ENCODE assay signal across 15 cellular contexts in the genomic region with DNA sequence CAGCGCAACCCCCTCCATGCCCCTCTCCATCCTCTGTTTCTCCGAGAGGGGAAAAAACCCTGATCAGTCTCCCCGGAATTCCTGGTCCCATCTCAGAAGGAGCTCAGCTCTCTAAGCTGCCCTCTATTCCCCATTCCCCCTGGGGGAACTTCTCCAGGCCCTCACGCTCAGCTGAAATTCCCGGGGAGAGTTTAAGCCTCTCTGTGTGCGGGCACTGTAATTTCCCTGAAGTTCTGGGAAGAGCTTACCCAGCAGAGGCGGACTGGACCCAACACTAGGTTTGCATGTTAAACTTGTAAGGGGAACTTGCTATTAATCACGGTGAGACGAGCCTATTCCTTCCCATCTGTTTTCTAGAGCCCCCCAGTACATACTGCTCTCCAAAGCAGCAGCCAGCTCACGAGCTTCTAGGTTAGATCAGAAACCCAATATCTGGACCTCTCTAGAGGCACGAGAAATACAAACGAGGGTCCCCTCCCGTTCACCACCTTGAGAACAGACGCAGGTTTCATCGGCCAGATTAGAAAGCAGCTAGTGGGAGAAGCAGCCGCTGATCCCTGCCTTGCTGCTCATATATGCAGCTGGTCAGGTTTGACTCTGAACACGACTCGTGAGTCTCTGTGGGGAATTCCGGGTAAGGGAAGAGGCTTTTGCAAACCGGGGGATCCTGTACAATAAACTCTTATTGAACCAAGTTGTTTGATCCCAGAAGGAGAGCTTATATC. TPM values are rescaled to one million over a fixed set of nuclear protein-coding genes. Genes with fewer than 3 reads are reported as not detected.
A peak's percentile ranks its signal among the peaks of the same experiment; 100 is the strongest.
DNase-seq lines count a peak whose midpoint lies in the region; FAIRE-seq and TF ChIP-seq lines count a peak whose summit lies in the region.
"Had no signal": no experiment of that assay in that cellular context is flagged by ENCODE, and none has a peak within 500 bp of the region (broad histone marks: within the 10 kb centered on the region; RNA-seq: fewer than 3 reads in every experiment).

No MANE protein-coding gene starts in this region.

- POLR2A ChIA-PET in AG04450 (lab: Yijun Ruan, JAX), result interaction anchor here (0.5 to 1.5 kb wide), 4 partner anchors 9 to 67 kb away, joined by 3 to 7 read pairs (median 5); partner anchors contain the start of gene NUDT7
- POLR2A ChIA-PET in Caco-2 (lab: Charles Lee), result interaction anchor here (0.6 kb wide), 1 partner anchor 74 kb away, joined by 3 read pairs; no protein-coding TSS in a partner anchor

- H3K4me1 ChIP-seq in HUES6 (ENCODE audit: control insufficient read depth, insufficient read depth, low read length) (peaks cover 20% of the 10 kb centered on the region), ectodermal cell (ENCODE audit: control insufficient read depth, insufficient read depth, low read length) (peaks cover 7% of the 10 kb centered on the region), mesodermal cell (ENCODE audit: control insufficient read depth, insufficient read depth, low read length, poor library complexity, severe bottlenecking) (peaks cover 3% of the 10 kb centered on the region), Caco-2 (0 out of 2 replicates have a peak, but pooled peaks cover 3% of the 10 kb centered on the region), kidney (ENCODE audit: control insufficient read depth in 1 of 2, insufficient read depth in 1 of 2, low read depth in 1 of 2, low read length in 2 of 2) (peaks cover 0 to 3% of the 10 kb centered on the region in 2 donors)

- no peaks in the 10 kb centered on the region for H3K9me3 Mint-ChIP-seq in Caco-2 (ENCODE audit: unreplicated experiment)

- FAIRE-seq in kidney (lab: Jason Lieb, UNC), result no peak
- FAIRE-seq: G401.6 had no signal

- 2% methylated on average over 19 to 20 of the region's 20 CpGs for WGBS in ectodermal cell, 2 experiments
- whole genome bisulfite sequencing in mesodermal cell (ENCODE audit: insufficient coverage in 2 of 2), 2 experiments, result 8 to 12% methylated on average over 8 to 14 of the region's 20 CpGs

- H3K27me3 ChIP-seq in AG04450 (ENCODE audit: control insufficient read depth, insufficient read depth, low read length) (no peaks in the 10 kb centered on the region), HUES6 (ENCODE audit: control insufficient read depth, insufficient read depth, low read length) (peaks cover 44% of the 10 kb centered on the region), ectodermal cell (ENCODE audit: control insufficient read depth, insufficient read depth, low read length, poor library complexity, severe bottlenecking) (peaks cover 22% of the 10 kb centered on the region), Caco-2 (replicated peaks; ENCODE audit: control insufficient read depth, insufficient read depth, low read length) (peaks cover 3% of the 10 kb centered on the region)

- no peak for TF ChIP-seq CTCF in AG04450 (IDR thresholded peaks at IDR 0.05; ENCODE audit: low read depth, low read length)
- TF ChIP-seq CTCF in Caco-2 (IDR thresholded peaks at IDR 0.05; ENCODE audit: insufficient read depth in 1 of 2, low read depth in 1 of 2, low read length in 1 of 2, severe bottlenecking in 1 of 2, unreplicated experiment in 1 of 2), result no peak
- TF ChIP-seq CTCF in kidney (IDR thresholded peaks at IDR 0.05; ENCODE audit: borderline replicate concordance, extremely low read depth, insufficient read depth), result no peak

- CTCF ChIA-PET in AG04450 (lab: Charles Lee), result interaction anchor here (0.6 to 1.9 kb wide), 9 partner anchors 9 to 310 kb away, joined by 3 to 12 read pairs (median 3); partner anchors contain the start of gene WWOX
- CTCF ChIA-PET in Caco-2 (lab: Charles Lee), result no interaction called here

- intact Hi-C loops in Caco-2 (cut with micrococcal nuclease; ENCODE audit: unreplicated experiment) (no loop called here), kidney (cut with DNase I) (loop anchor here (5.0 kb wide), 1 partner anchor 48 kb away; no protein-coding TSS in a partner anchor)

- H3K27ac Mint-ChIP-seq in Caco-2 (ENCODE audit: unreplicated experiment), result no peak overlapping the region

- H3K9ac ChIP-seq in HUES6 (ENCODE audit: low read length) (peak overlapping the region; percentile 70), kidney (ENCODE audit: low read length in 2 of 2) (no peak overlapping the region)

- H3K27ac ChIP-seq in AG04450 (ENCODE audit: low read depth, low read length) (peak overlapping the region; percentile 11), HUES6 (ENCODE audit: low read depth, low read length) (no peak overlapping the region), ectodermal cell (ENCODE audit: insufficient read depth, low read depth, low read length, poor library complexity, severe bottlenecking) (no peak overlapping the region), mesodermal cell (ENCODE audit: low read depth, low read length, severe bottlenecking) (no peak overlapping the region), kidney (ENCODE audit: low read depth in 2 of 2, low read length in 2 of 2) (no peak overlapping the region)
- H3K27ac ChIP-seq: body of pancreas, esophagus muscularis mucosa had no signal

- no peak overlapping the region for H3K4me3 Mint-ChIP-seq in Caco-2 (ENCODE audit: unreplicated experiment)

- no TSS peak for BruUV-seq in Caco-2 (replicated peaks; lab: Mats Ljungman, UMichigan)

- peaks cover 6% of the 10 kb centered on the region for H3K36me3 Mint-ChIP-seq in Caco-2 (ENCODE audit: insufficient read depth, unreplicated experiment)

- no peaks in the 10 kb centered on the region for H3K4me1 Mint-ChIP-seq in Caco-2 (ENCODE audit: low read depth, unreplicated experiment)

- H3K4me3 ChIP-seq in AG04450 (ENCODE audit: low read depth, low read length), result peak overlapping the region; percentile 85
- peak overlapping the region; percentile 94 for H3K4me3 ChIP-seq in HUES6 (ENCODE audit: low read depth, low read length)
- H3K4me3 ChIP-seq in ectodermal cell (ENCODE audit: insufficient read depth, low read depth, low read length), result peak overlapping the region; percentile 78
- H3K4me3 ChIP-seq in mesodermal cell (ENCODE audit: extremely low read depth, insufficient read depth, low read length, poor library complexity, severe bottlenecking), result peak overlapping the region; percentile 63
- no peak overlapping the region for H3K4me3 ChIP-seq in Caco-2 (ENCODE audit: low read depth, low read length)
- H3K4me3 ChIP-seq in kidney (ENCODE audit: low read length in 2 of 2), result no peak overlapping the region
- H3K4me3 ChIP-seq: body of pancreas had no signal

- H3K36me3 ChIP-seq in HUES6 (ENCODE audit: control insufficient read depth, insufficient read depth, low read length) (no peaks in the 10 kb centered on the region), ectodermal cell (ENCODE audit: control insufficient read depth, insufficient read depth, low read length) (no peaks in the 10 kb centered on the region), mesodermal cell (ENCODE audit: control insufficient read depth, insufficient read depth, low read length) (no peaks in the 10 kb centered on the region), Caco-2 (ENCODE audit: control insufficient read depth, insufficient read depth, low read length) (no peaks in the 10 kb centered on the region), kidney (ENCODE audit: control insufficient read depth in 1 of 2, insufficient read depth in 2 of 2, low read length in 2 of 2) (no peaks in the 10 kb centered on the region)
- H3K36me3 ChIP-seq: esophagus muscularis mucosa had no signal

- H3K9me3 ChIP-seq in AG04450 (ENCODE audit: control insufficient read depth, insufficient read depth, low read length) (no peaks in the 10 kb centered on the region; the same call in 1 of the 2 replicates), HUES6 (ENCODE audit: control insufficient read depth, insufficient read depth, low read depth, low read length) (no peaks in the 10 kb centered on the region), ectodermal cell (ENCODE audit: control insufficient read depth, low read length) (no peaks in the 10 kb centered on the region), mesodermal cell (ENCODE audit: control insufficient read depth, low read length) (no peaks in the 10 kb centered on the region), Caco-2 (no peaks in the 10 kb centered on the region), kidney (ENCODE audit: control insufficient read depth in 1 of 2, low read length in 2 of 2) (no peaks in the 10 kb centered on the region)
- H3K9me3 ChIP-seq: body of pancreas, esophagus muscularis mucosa had no signal

- DNase-seq in AG04450 (ENCODE audit: low read depth, low spot score) (no peak), NCI-H2227 treated with DMSO at 0.1 percent for 48 hours (lab: John Stamatoyannopoulos, UW) (no peak), Caco-2 (no peak), kidney (no peak)
- DNase-seq in stimulated activated CD4-positive, alpha-beta T cell treated with anti-CD3 and anti-CD28 coated beads, Interleukin-4, amount 100 ng/mL, for 1 hour, result no peak
- DNase-seq: body of pancreas, left cardiac atrium, MM.1S, NCI-H226, occipital lobe had no signal

- H3K27me3 Mint-ChIP-seq in Caco-2 (ENCODE audit: insufficient read depth, unreplicated experiment), result peaks cover 43% of the 10 kb centered on the region

RNA-seq across cellular contexts. Expression of gene VAT1L, which starts 1.4 kb away (rescaled TPM):
- polyA plus RNA-seq in AG04450 (2011; rRNA removed), result 115 and 128 TPM in 2 replicates
- 79.3 and 89.3 TPM in 2 replicates for polyA minus RNA-seq in AG04450 (2011; rRNA and poly(A)+ RNA removed)
- 111 TPM for polyA plus RNA-seq in ectodermal cell (2013, experiment 1 of 4)
- polyA plus RNA-seq in ectodermal cell (2013, experiment 2 of 4), result 126 TPM
- polyA plus RNA-seq in ectodermal cell (2013, experiment 3 of 4), result 88.4 TPM
- polyA plus RNA-seq in ectodermal cell (2013, experiment 4 of 4), result 99.3 TPM
- 22.3 TPM for polyA plus RNA-seq in mesodermal cell (2013, experiment 1 of 2)
- 21.9 TPM for polyA plus RNA-seq in mesodermal cell (2013, experiment 2 of 2)
- not detected in 2 replicates for total RNA-seq in Caco-2 (2022)
- 0.85 TPM for total RNA-seq in kidney
- polyA plus RNA-seq in kidney (ENCODE audit: insufficient read depth, low read depth, low replicate concordance), result 4.5 TPM

Comparison
In these comparisons a context has a peak if more than half of its experiments do, and no peak if none do; other contexts are left out.
1. H3K4me3 ChIP-seq: peak in AG04450 (single experiment), HUES6 (single experiment), ectodermal cell (single experiment) and mesodermal cell (single experiment); none in Caco-2 (single experiment) and kidney (0 of 2).